ENCODE assay signal across 3 cellular contexts in the genomic region with DNA sequence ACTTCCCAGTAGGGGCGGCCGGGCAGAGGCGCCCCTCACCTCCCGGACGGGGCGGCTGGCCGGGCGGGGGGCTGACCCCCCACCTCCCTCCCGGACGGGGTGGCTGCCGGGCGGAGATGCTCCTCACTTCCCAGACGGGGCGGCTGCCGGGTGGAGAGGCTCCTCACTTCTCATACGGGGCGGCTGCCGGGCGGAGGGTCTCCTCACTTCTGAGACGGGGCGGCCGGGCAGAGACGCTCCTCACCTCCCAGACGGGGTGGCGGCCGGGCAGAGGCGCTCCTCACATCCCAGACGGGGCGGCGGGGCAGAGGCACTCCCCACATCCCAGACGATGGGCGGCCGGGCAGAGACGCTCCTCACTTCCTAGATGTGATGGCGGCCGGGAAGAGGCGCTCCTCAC. TPM values are rescaled to one million over a fixed set of nuclear protein-coding genes. Genes with fewer than 3 reads are reported as not detected.
"Had no signal": no experiment of that assay in that cellular context is flagged by ENCODE, and none has a peak within 500 bp of the region (broad histone marks: within the 10 kb centered on the region; RNA-seq: fewer than 3 reads in every experiment).

No MANE protein-coding gene starts in this region.

RNA-seq across cellular contexts. Expression of gene LGALS4, which starts 43.0 kb away (rescaled TPM):
- total RNA-seq: GM23248, H7 had no signal
- polyA plus RNA-seq: GM23338 had no signal
